ENCODE assay signal across 18 cellular contexts in the genomic region with DNA sequence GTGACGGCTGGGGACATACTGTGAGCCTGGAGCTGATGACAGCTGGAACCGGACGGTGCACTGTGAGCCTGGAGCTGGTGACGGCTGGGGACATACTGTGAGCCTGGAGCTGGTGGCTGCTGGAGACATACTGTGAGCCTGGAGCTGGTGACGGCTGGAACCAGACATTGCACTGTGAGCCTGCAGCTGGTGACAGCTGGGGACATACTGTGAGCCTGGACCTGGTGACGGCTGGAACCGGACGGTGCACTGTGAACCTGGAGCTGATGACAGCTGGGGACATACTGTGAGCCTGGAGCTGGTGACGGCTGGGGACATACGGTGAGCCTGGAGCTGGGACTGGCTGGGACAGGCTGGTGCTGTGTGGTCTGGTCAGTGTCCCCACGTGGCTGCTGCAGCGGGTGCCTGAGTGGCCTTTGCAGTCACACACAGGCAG. TPM values are rescaled to one million over a fixed set of nuclear protein-coding genes. Genes with fewer than 3 reads are reported as not detected.
"Had no signal": no experiment of that assay in that cellular context is flagged by ENCODE, and none has a peak within 500 bp of the region (broad histone marks: within the 10 kb centered on the region; RNA-seq: fewer than 3 reads in every experiment).

No MANE protein-coding gene starts in this region.

- H3K4me3 Mint-ChIP-seq: activated T-cell treated with anti-CD3 and anti-CD28 coated beads, Interleukin-2, amount 50 U/mL, for 72 hours; nephron progenitor cell had no signal

- H3K9me3 ChIP-seq: adrenal gland, thoracic aorta, upper lobe of left lung had no signal

- H3K27ac ChIP-seq: hepatocyte, thoracic aorta, upper lobe of left lung had no signal

- H3K36me3 ChIP-seq: adrenal gland, thoracic aorta, upper lobe of left lung had no signal

- H3K4me3 ChIP-seq: adrenal gland, hepatocyte, skin epidermis, thoracic aorta, upper lobe of left lung had no signal

- H3K4me1 ChIP-seq: adrenal gland had no signal

- ATAC-seq: activated naive CD4-positive, alpha-beta T cell treated with anti-CD3 and anti-CD28 coated beads, Interleukin-2, amount 50 U/mL, for 72 hours; activated T-cell treated with anti-CD3 and anti-CD28 coated beads, Interleukin-2, amount 50 U/mL, for 72 hours; esophagus mucosa; left lobe of liver had no signal

- H3K4me2 ChIP-seq: hepatocyte had no signal

- H3K4me1 Mint-ChIP-seq: nephron progenitor cell had no signal

- H3K27ac Mint-ChIP-seq: activated naive CD4-positive, alpha-beta T cell treated with anti-CD3 and anti-CD28 coated beads, Interleukin-2, amount 50 U/mL, for 72 hours; activated T-cell treated with anti-CD3 and anti-CD28 coated beads, Interleukin-2, amount 50 U/mL, for 72 hours; nephron progenitor cell; progenitor cell of endocrine pancreas had no signal

- H3K27me3 ChIP-seq: adrenal gland, hepatocyte, upper lobe of left lung had no signal

- DNase-seq: activated CD4-positive, CD25-positive, alpha-beta regulatory T cell treated with anti-CD3 and anti-CD28 coated beads, Interleukin-2, amount 50 U/mL, for 72 hours; activated gamma-delta T cell treated with Interleukin-2 at 50 U/mL for 16 hours; activated T-cell treated with anti-CD3 and anti-CD28 coated beads, Interleukin-2, amount 50 U/mL, for 72 hours; effector CD8-positive, alpha-beta T cell; mammary epithelial cell; nephron progenitor cell; occipital lobe; stimulated activated CD4-positive, alpha-beta T cell treated with anti-CD3 and anti-CD28 coated beads, Interleukin-2, amount 100 ng/mL, for 48 hours; T1000 had no signal

- H3K9me3 Mint-ChIP-seq: activated T-cell treated with anti-CD3 and anti-CD28 coated beads, Interleukin-2, amount 50 U/mL, for 72 hours had no signal

RNA-seq across cellular contexts. Expression of a gene that starts 47.9 kb away (rescaled TPM):
- polyA plus RNA-seq: mammary epithelial cell had no signal
